In genomic region chr1:67856921-67857320, GRCh38 we compare ENCODE assay signal across 2 cellular contexts.
TF ChIP-seq lines count a peak whose summit lies in the region.

No MANE protein-coding gene starts in this region.

TF ChIP-seq in HepG2, 621 proteins besides CTCF, POLR2A, EP300 and RAD21:
- no peak for TF ChIP-seq ZNF710 (CRISPR knock-in tag; IDR thresholded peaks at IDR 0.05; ENCODE audit: borderline replicate concordance)

TF ChIP-seq in neural cell, 6 proteins besides CTCF, POLR2A, EP300 and RAD21 (continued from another document):
- TF ChIP-seq REST (IDR thresholded peaks at IDR 0.05; ENCODE audit: borderline replicate concordance): no peak
